ENCODE assay signal across 20 cellular contexts in genomic region chr1:58993403-58993802, GRCh38.
A peak's percentile ranks its signal among the peaks of the same experiment; 100 is the strongest.
DNase-seq lines count a peak whose midpoint lies in the region; ATAC-seq, FAIRE-seq and TF ChIP-seq lines count a peak whose summit lies in the region.
"Had no signal": no experiment of that assay in that cellular context is flagged by ENCODE, and none has a peak within 500 bp of the region (broad histone marks: within the 10 kb centered on the region; RNA-seq: fewer than 3 reads in every experiment).

No MANE protein-coding gene starts in this region.

- TF ChIP-seq RAD21 in HepG2 (CRISPR knock-in tag; IDR thresholded peaks at IDR 0.05) (no peak), K562 (CRISPR knock-in tag; conservative IDR thresholded peaks at IDR 0.05 in 1 of 2, IDR thresholded peaks at IDR 0.05 in 1 of 2) (no peak)

- peaks cover 0 to 30% of the 10 kb centered on the region in 2 experiments; a peak in 2 of 5 replicates for H3K27me3 ChIP-seq in HepG2 (ENCODE audit: control insufficient read depth in 1 of 2, insufficient read depth in 2 of 2, low read length in 2 of 2)
- H3K27me3 ChIP-seq in right lobe of liver, result no peaks in the 10 kb centered on the region
- H3K27me3 ChIP-seq in K562 (ENCODE audit: control insufficient read depth in 2 of 2, insufficient read depth in 2 of 2, low read length in 2 of 2), result peaks cover 0 to 2% of the 10 kb centered on the region in 2 experiments; a peak in 1 of 5 replicates
- H3K27me3 ChIP-seq in upper lobe of left lung, result no peaks in the 10 kb centered on the region
- H3K27me3 ChIP-seq: BLaER1 treated with 17β-estradiol and CSF1 and Interleukin-3, amounts not matched to agents 10 nM and 100 nM had no signal

- no TSS peak for BruUV-seq in HepG2 (replicated peaks; lab: Mats Ljungman, UMichigan)
- BruUV-seq in K562 (replicated peaks; lab: Mats Ljungman, UMichigan), result no TSS peak

- H3K36me3 ChIP-seq in HepG2 (replicated peaks in 1 of 2; ENCODE audit: control insufficient read depth in 1 of 2, insufficient read depth in 2 of 2, low read length in 2 of 2) (no peaks in the 10 kb centered on the region), right lobe of liver (no peaks in the 10 kb centered on the region), K562 (ENCODE audit: control insufficient read depth, insufficient read depth, low read length) (no peaks in the 10 kb centered on the region), upper lobe of left lung (no peaks in the 10 kb centered on the region)
- H3K36me3 ChIP-seq: BLaER1 treated with 17β-estradiol and CSF1 and Interleukin-3, amounts not matched to agents 10 nM and 100 nM had no signal

- no peaks in the 10 kb centered on the region for H3K79me2 ChIP-seq in HepG2 (ENCODE audit: insufficient read depth, low read length)
- no peaks in the 10 kb centered on the region for H3K79me2 ChIP-seq in K562 (ENCODE audit: control insufficient read depth, insufficient read depth, low read length)

- CTCF ChIA-PET in HepG2 (lab: Yijun Ruan, JAX; ENCODE audit: low intra/inter-chr PET ratio, low total read pairs) (no interaction called here), K562 (lab: Yijun Ruan, JAX; ENCODE audit: low intra/inter-chr PET ratio) (no interaction called here)

- H2AFZ ChIP-seq in HepG2 (ENCODE audit: low read length) (no peak overlapping the region), K562 (ENCODE audit: low read depth, low read length) (no peak overlapping the region)

- H4K20me1 ChIP-seq in HepG2 (ENCODE audit: insufficient read depth, low read length) (no peaks in the 10 kb centered on the region), K562 (replicated peaks; ENCODE audit: control insufficient read depth, insufficient read depth, low read length) (no peaks in the 10 kb centered on the region)
- H4K20me1 ChIP-seq: BLaER1 treated with 17β-estradiol and CSF1 and Interleukin-3, amounts not matched to agents 10 nM and 100 nM had no signal

- H3K4me3 ChIP-seq in HepG2 (replicated peaks in 1 of 3; ENCODE audit: insufficient read depth in 1 of 3, low read depth in 2 of 3, low read length in 3 of 3), result no peak overlapping the region
- no peak overlapping the region for H3K4me3 ChIP-seq in right lobe of liver
- H3K4me3 ChIP-seq in K562, result no peak overlapping the region
- no peak overlapping the region for H3K4me3 ChIP-seq in upper lobe of left lung
- H3K4me3 ChIP-seq: A549; BLaER1 treated with 17β-estradiol and CSF1 and Interleukin-3, amounts not matched to agents 10 nM and 100 nM had no signal

- in situ Hi-C loops in HepG2 (cut with HindIII; ENCODE audit: extremely low pct_ligation_motif_present, low pct_unique_long_range_greater_than_20kb) (no loop called here), K562 (cut with MboI) (no loop called here)

- POLR2A ChIA-PET in HepG2 (lab: Yijun Ruan, JAX), result no interaction called here
- POLR2A ChIA-PET in K562 (lab: Yijun Ruan, JAX), result interaction anchor here (0.7 kb wide), 1 partner anchor 11 kb away, joined by 3 read pairs; no protein-coding TSS in a partner anchor

- no peak for FAIRE-seq in HepG2 (lab: Jason Lieb, UNC)
- no peak for FAIRE-seq in K562 (lab: Jason Lieb, UNC)
- FAIRE-seq: A549, D721Med, G401.6, GM12892, GM18507 had no signal

- no peak overlapping the region for H3K27ac ChIP-seq in HepG2 (ENCODE audit: extremely low read length, insufficient read depth, low read length)
- no peak overlapping the region for H3K27ac ChIP-seq in right lobe of liver
- H3K27ac ChIP-seq in K562 (ENCODE audit: extremely low read depth, low read depth, low read length), result no peak overlapping the region
- no peak overlapping the region for H3K27ac ChIP-seq in upper lobe of left lung
- H3K27ac ChIP-seq: 22Rv1; A549; BLaER1 treated with 17β-estradiol and CSF1 and Interleukin-3, amounts not matched to agents 10 nM and 100 nM; C4-2B had no signal

- intact Hi-C loops in HepG2 (cut with micrococcal nuclease; ENCODE audit: unreplicated experiment) (no loop called here), right lobe of liver (cut with DNase I) (no loop called here), K562 (cut with micrococcal nuclease) (no loop called here)

- DNase-seq in HepG2 (ENCODE audit: low spot score) (no peak), right lobe of liver (no peak), K562 (ENCODE audit: extremely low read depth in 1 of 4, low spot score in 3 of 4) (no peak), upper lobe of left lung (no peak)
- DNase-seq: AML-193; Caco-2; Calu3; CD4-positive, alpha-beta T cell; CD8-positive, alpha-beta T cell; DMS79 treated with DMSO at 0.1 percent for 48 hours; GF-D8 had no signal

- TF ChIP-seq CTCF in HepG2 (CRISPR knock-in tag; IDR thresholded peaks at IDR 0.05) (no peak), right lobe of liver (IDR thresholded peaks at IDR 0.05) (no peak), K562 (IDR thresholded peaks at IDR 0.05 in 2 of 3, conservative IDR thresholded peaks at IDR 0.05 in 1 of 3; ENCODE audit: insufficient read depth in 2 of 3, low read depth in 1 of 3, low read length in 3 of 3) (no peak), upper lobe of left lung (IDR thresholded peaks at IDR 0.05) (no peak)

- H3K4me2 ChIP-seq in HepG2 (ENCODE audit: low read depth, low read length) (no peak overlapping the region), K562 (ENCODE audit: insufficient read depth, low read length) (no peak overlapping the region)
- H3K4me2 ChIP-seq: A549; BLaER1 treated with 17β-estradiol and CSF1 and Interleukin-3, amounts not matched to agents 10 nM and 100 nM had no signal

- H3K9me3 ChIP-seq in HepG2 (ENCODE audit: low read length) (no peaks in the 10 kb centered on the region), right lobe of liver (no peaks in the 10 kb centered on the region), K562 (replicated peaks; ENCODE audit: control insufficient read depth, insufficient read depth, low read depth, low read length) (no peaks in the 10 kb centered on the region), upper lobe of left lung (no peaks in the 10 kb centered on the region)
- H3K9me3 ChIP-seq: A549; BLaER1 treated with 17β-estradiol and CSF1 and Interleukin-3, amounts not matched to agents 10 nM and 100 nM; Caco-2 had no signal

- no peaks in the 10 kb centered on the region for H3K9me1 ChIP-seq in K562 (ENCODE audit: control insufficient read depth, insufficient read depth, low read length)

- TF ChIP-seq EP300 in HepG2 (IDR thresholded peaks at IDR 0.05; ENCODE audit: low read depth in 2 of 2, low read length in 2 of 2), result no peak
- TF ChIP-seq EP300 in HepG2 (CRISPR knock-in tag; IDR thresholded peaks at IDR 0.05; ENCODE audit: borderline replicate concordance), result no peak
- no peak for TF ChIP-seq EP300 in K562 (IDR thresholded peaks at IDR 0.05; ENCODE audit: low read length)
- TF ChIP-seq EP300 in upper lobe of left lung (IDR thresholded peaks at IDR 0.05), result no peak

- ATAC-seq in HepG2 (no peak), right lobe of liver (no peak), K562 (no peak), upper lobe of left lung (ENCODE audit: low FRiP score in 2 of 2) (no peak), HG02885 (IDR thresholded peaks at IDR 0.05; ENCODE audit: poor library complexity, unreplicated experiment) (no peak)
- ATAC-seq: A549; CD8-positive, alpha-beta T cell had no signal

- 35% methylated on average over 3 of the region's 3 CpGs for WGBS in HepG2 (ENCODE audit: low lambda C conversion rate)
- WGBS in right lobe of liver (ENCODE audit: insufficient coverage, low coverage, low lambda C conversion rate, missing lambda C conversion rate), result 100% methylated on average over 2 of the region's 3 CpGs
- whole genome bisulfite sequencing in K562 (ENCODE audit: insufficient coverage, low coverage, missing lambda C conversion rate), result 22% methylated on average over 3 of the region's 3 CpGs
- WGBS in upper lobe of left lung, 2 donors, result 88 to 94% methylated on average over 3 of the region's 3 CpGs

- H3K9ac ChIP-seq in HepG2 (ENCODE audit: insufficient read depth, low read depth, low read length) (no peak overlapping the region), K562 (ENCODE audit: insufficient read depth in 1 of 2, low read depth in 2 of 2, low read length in 2 of 2) (no peak overlapping the region)
- H3K9ac ChIP-seq: BLaER1 treated with 17β-estradiol and CSF1 and Interleukin-3, amounts not matched to agents 10 nM and 100 nM had no signal

- H3K4me1 ChIP-seq in HepG2 (ENCODE audit: insufficient read depth, low read length) (no peaks in the 10 kb centered on the region), right lobe of liver (peaks cover 0 to 4% (median 0%) of the 10 kb centered on the region in 4 donors), K562 (replicated peaks in 1 of 2; ENCODE audit: control insufficient read depth in 2 of 2, insufficient read depth in 2 of 2, low read length in 2 of 2) (no peaks in the 10 kb centered on the region), upper lobe of left lung (peaks cover 0 to 4% (median 0%) of the 10 kb centered on the region in 4 donors)
- H3K4me1 ChIP-seq: A549, Caco-2 had no signal

- TF ChIP-seq POLR2A in HepG2 (IDR thresholded peaks at IDR 0.05; ENCODE audit: insufficient read depth in 1 of 2, low read depth in 2 of 2, low read length in 2 of 2), result no peak
- TF ChIP-seq POLR2A in right lobe of liver (IDR thresholded peaks at IDR 0.05), result no peak
- no peak for TF ChIP-seq POLR2A in K562 (conservative IDR thresholded peaks at IDR 0.05)
- TF ChIP-seq POLR2A in upper lobe of left lung (IDR thresholded peaks at IDR 0.05), result no peak

TF ChIP-seq in HepG2, 621 proteins besides CTCF, POLR2A, EP300 and RAD21:
- TF ChIP-seq ZNF773 (CRISPR knock-in tag; IDR thresholded peaks at IDR 0.05; ENCODE audit: borderline replicate concordance), result no peak
- TF ChIP-seq ZNF30 (CRISPR knock-in tag; IDR thresholded peaks at IDR 0.05), result no peak
- peak; percentile 62; the same call in 1 of the 2 replicates for TF ChIP-seq CEBPB (IDR thresholded peaks at IDR 0.05; ENCODE audit: borderline replicate concordance, low read depth, low read length)

TF ChIP-seq in K562, 482 proteins besides CTCF, POLR2A, EP300 and RAD21:
- TF ChIP-seq CEBPB (tag; IDR thresholded peaks at IDR 0.05) (peak; percentile 37; the same call in 1 of the 2 replicates), NR2F6 (CRISPR knock-in tag; IDR thresholded peaks at IDR 0.05) (no peak), CEBPG (CRISPR knock-in tag; IDR thresholded peaks at IDR 0.05) (no peak), CEBPG (tag; conservative IDR thresholded peaks at IDR 0.05 in 1 of 2, IDR thresholded peaks at IDR 0.05 in 1 of 2) (0 out of 4 replicates have a peak, but pooled peaks of 1 of the 2 experiments have one; percentile 12)

Comparison
In these comparisons a context has a peak if more than half of its experiments do, and no peak if none do; other contexts are left out.
1. Of the 241 proteins assayed by ChIP-seq in both HepG2 and K562: peak only in HepG2: none; only in K562: none; in both: CEBPB; in neither: 239; mixed calls (peak in some experiments, not most) for 1.